ENCODE assay signal across 1 cellular context in genomic region chr4:108411836-108412235, GRCh38.
TF ChIP-seq lines count a peak whose summit lies in the region.

No MANE protein-coding gene starts in this region.

TF ChIP-seq in K562, 482 proteins besides CTCF, POLR2A, EP300 and RAD21 (continued from another document):
- TF ChIP-seq IRF9 (tag; IDR thresholded peaks at IDR 0.05) (no peak), RBM34 (IDR thresholded peaks at IDR 0.05; ENCODE audit: borderline replicate concordance, insufficient read depth, low read length) (no peak), PCBP1 (IDR thresholded peaks at IDR 0.05; ENCODE audit: low read depth, low read length, poor library complexity, severe bottlenecking) (no peak), BCL6 (CRISPR knock-in tag; IDR thresholded peaks at IDR 0.05) (no peak), PATZ1 (CRISPR knock-in tag; IDR thresholded peaks at IDR 0.05; ENCODE audit: borderline replicate concordance) (no peak), ZNF512 (tag; IDR thresholded peaks at IDR 0.05) (no peak), NFIX (CRISPR knock-in tag; IDR thresholded peaks at IDR 0.05; ENCODE audit: low read depth) (no peak), ZFP36 (IDR thresholded peaks at IDR 0.05; ENCODE audit: low read depth, low read length, partially characterized antibody) (no peak), ZNF77 (CRISPR knock-in tag; IDR thresholded peaks at IDR 0.05) (no peak), USF1 (CRISPR knock-in tag; IDR thresholded peaks at IDR 0.05) (no peak), FOXP4 (CRISPR knock-in tag; IDR thresholded peaks at IDR 0.05; ENCODE audit: borderline replicate concordance) (no peak)
